ENCODE assay signal across 1 cellular context in the genomic region with DNA sequence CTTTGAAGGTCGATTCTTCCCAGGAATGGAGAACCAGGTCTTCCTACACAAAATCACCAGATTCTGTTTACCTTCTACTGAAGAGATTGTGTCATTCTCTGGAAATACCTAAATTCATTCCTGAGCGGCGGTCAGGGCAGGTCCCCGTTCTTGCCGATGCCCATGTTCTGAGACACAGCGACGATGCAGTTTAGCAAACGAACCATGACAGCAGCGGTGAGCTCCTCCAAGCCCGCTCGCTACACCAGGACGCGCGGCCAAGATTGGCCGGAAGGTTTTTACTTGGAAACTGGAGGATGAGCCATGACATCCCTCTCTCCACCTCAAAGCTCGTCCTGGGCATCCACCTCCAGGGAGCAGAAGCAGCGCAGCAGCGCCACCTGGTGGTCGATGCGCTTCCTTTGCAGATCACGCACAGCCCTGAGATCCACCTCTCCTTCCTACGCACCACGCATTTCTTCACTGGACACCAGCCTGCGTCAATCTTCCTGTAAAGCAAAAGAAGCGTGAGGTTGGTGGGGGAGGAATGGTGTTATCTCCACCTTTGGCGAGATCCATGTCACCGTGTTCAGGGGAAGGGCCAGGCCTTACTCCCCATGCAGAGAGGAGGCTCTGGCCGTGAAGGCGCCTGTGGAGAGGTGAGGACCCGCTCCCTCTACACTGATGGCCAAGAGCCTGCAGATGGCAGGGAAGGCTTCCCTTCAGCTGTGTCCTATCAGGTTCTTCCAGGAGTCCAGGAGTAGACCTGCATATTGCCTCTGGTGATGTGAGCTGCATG.
TF ChIP-seq lines count a peak whose summit lies in the region.

No MANE protein-coding gene starts in this region.

TF ChIP-seq in GM12878, 131 proteins besides CTCF, POLR2A, EP300 and RAD21 (continues in another document):
- no peak for TF ChIP-seq ETV6 (conservative IDR thresholded peaks at IDR 0.05 in 1 of 2, IDR thresholded peaks at IDR 0.05 in 1 of 2; ENCODE audit: borderline replicate concordance in 1 of 2, low read depth in 1 of 2)
- TF ChIP-seq JUNB (IDR thresholded peaks at IDR 0.05), result no peak
- TF ChIP-seq LARP7 (IDR thresholded peaks at IDR 0.05), result peak; percentile 67
- TF ChIP-seq DPF2 (IDR thresholded peaks at IDR 0.05), result 0 out of 2 replicates have a peak, but pooled peaks have one; percentile 26
- TF ChIP-seq BHLHE40 (IDR thresholded peaks at IDR 0.05; ENCODE audit: borderline replicate concordance in 1 of 2, low read depth in 2 of 2, low read length in 1 of 2), result peak in 1 of 2 experiments; percentile 50; a peak in 1 of 4 replicates
- no peak for TF ChIP-seq TBL1XR1 (IDR thresholded peaks at IDR 0.05; ENCODE audit: low read depth, low read length)
- TF ChIP-seq MTA3 (IDR thresholded peaks at IDR 0.05; ENCODE audit: borderline replicate concordance, low read length), result no peak
- 0 out of 2 replicates have a peak, but pooled peaks have one; percentile 53 for TF ChIP-seq HDGF (IDR thresholded peaks at IDR 0.05)
- TF ChIP-seq RB1 (IDR thresholded peaks at IDR 0.05; ENCODE audit: borderline replicate concordance), result peak; percentile 88
- TF ChIP-seq EED (IDR thresholded peaks at IDR 0.05; ENCODE audit: low read depth), result peak; percentile 78
- TF ChIP-seq ZNF24 (IDR thresholded peaks at IDR 0.05), result peak; percentile 82
- TF ChIP-seq, protein P1, sequence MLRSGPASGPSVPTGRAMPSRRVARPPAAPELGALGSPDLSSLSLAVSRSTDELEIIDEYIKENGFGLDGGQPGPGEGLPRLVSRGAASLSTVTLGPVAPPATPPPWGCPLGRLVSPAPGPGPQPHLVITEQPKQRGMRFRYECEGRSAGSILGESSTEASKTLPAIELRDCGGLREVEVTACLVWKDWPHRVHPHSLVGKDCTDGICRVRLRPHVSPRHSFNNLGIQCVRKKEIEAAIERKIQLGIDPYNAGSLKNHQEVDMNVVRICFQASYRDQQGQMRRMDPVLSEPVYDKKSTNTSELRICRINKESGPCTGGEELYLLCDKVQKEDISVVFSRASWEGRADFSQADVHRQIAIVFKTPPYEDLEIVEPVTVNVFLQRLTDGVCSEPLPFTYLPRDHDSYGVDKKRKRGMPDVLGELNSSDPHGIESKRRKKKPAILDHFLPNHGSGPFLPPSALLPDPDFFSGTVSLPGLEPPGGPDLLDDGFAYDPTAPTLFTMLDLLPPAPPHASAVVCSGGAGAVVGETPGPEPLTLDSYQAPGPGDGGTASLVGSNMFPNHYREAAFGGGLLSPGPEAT (IDR thresholded peaks at IDR 0.05; ENCODE audit: low read depth), result 0 out of 2 replicates have a peak, but pooled peaks have one; percentile 31
- TF ChIP-seq, protein P2, sequence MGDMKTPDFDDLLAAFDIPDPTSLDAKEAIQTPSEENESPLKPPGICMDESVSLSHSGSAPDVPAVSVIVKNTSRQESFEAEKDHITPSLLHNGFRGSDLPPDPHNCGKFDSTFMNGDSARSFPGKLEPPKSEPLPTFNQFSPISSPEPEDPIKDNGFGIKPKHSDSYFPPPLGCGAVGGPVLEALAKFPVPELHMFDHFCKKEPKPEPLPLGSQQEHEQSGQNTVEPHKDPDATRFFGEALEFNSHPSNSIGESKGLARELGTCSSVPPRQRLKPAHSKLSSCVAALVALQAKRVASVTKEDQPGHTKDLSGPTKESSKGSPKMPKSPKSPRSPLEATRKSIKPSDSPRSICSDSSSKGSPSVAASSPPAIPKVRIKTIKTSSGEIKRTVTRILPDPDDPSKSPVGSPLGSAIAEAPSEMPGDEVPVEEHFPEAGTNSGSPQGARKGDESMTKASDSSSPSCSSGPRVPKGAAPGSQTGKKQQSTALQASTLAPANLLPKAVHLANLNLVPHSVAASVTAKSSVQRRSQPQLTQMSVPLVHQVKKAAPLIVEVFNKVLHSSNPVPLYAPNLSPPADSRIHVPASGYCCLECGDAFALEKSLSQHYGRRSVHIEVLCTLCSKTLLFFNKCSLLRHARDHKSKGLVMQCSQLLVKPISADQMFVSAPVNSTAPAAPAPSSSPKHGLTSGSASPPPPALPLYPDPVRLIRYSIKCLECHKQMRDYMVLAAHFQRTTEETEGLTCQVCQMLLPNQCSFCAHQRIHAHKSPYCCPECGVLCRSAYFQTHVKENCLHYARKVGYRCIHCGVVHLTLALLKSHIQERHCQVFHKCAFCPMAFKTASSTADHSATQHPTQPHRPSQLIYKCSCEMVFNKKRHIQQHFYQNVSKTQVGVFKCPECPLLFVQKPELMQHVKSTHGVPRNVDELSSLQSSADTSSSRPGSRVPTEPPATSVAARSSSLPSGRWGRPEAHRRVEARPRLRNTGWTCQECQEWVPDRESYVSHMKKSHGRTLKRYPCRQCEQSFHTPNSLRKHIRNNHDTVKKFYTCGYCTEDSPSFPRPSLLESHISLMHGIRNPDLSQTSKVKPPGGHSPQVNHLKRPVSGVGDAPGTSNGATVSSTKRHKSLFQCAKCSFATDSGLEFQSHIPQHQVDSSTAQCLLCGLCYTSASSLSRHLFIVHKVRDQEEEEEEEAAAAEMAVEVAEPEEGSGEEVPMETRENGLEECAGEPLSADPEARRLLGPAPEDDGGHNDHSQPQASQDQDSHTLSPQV (IDR thresholded peaks at IDR 0.05), result 0 out of 2 replicates have a peak, but pooled peaks have one; percentile 17
- TF ChIP-seq ASH2L (IDR thresholded peaks at IDR 0.05; ENCODE audit: borderline replicate concordance, low read depth), result no peak
- TF ChIP-seq ATF7 (IDR thresholded peaks at IDR 0.05; ENCODE audit: low read depth), result peak; percentile 42; the same call in 1 of the 2 replicates
- no peak; the same call in 2 of the 3 replicates for TF ChIP-seq POU2F2 (IDR thresholded peaks at IDR 0.05; ENCODE audit: borderline replicate concordance, low read depth, low read length)
- no peak for TF ChIP-seq SP1 (IDR thresholded peaks at IDR 0.05; ENCODE audit: low read depth, low read length)
- TF ChIP-seq BCL11A (IDR thresholded peaks at IDR 0.05; ENCODE audit: low read depth, low read length), result no peak
- TF ChIP-seq, protein P3, sequence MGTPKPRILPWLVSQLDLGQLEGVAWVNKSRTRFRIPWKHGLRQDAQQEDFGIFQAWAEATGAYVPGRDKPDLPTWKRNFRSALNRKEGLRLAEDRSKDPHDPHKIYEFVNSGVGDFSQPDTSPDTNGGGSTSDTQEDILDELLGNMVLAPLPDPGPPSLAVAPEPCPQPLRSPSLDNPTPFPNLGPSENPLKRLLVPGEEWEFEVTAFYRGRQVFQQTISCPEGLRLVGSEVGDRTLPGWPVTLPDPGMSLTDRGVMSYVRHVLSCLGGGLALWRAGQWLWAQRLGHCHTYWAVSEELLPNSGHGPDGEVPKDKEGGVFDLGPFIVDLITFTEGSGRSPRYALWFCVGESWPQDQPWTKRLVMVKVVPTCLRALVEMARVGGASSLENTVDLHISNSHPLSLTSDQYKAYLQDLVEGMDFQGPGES (IDR thresholded peaks at IDR 0.05), result no peak
- no peak for TF ChIP-seq PAX8 (IDR thresholded peaks at IDR 0.05)
- no peak for TF ChIP-seq TCF3 (IDR thresholded peaks at IDR 0.05; ENCODE audit: borderline replicate concordance, insufficient read depth, low read depth, low read length)
- TF ChIP-seq SMARCA5 (IDR thresholded peaks at IDR 0.05), result peak; percentile 90
- peak; percentile 94 for TF ChIP-seq SMC3 (IDR thresholded peaks at IDR 0.05; ENCODE audit: borderline replicate concordance, low read length)
- no peak for TF ChIP-seq CBX5 (IDR thresholded peaks at IDR 0.05; ENCODE audit: low read depth)
- no peak for TF ChIP-seq CHD1 (IDR thresholded peaks at IDR 0.05; ENCODE audit: low read depth, low read length)
- TF ChIP-seq MEF2B (IDR thresholded peaks at IDR 0.05; ENCODE audit: partially characterized antibody, poor library complexity, severe bottlenecking), result no peak
- no peak for TF ChIP-seq BRCA1 (IDR thresholded peaks at IDR 0.05; ENCODE audit: low read depth, low read length)
- TF ChIP-seq ZNF384 (IDR thresholded peaks at IDR 0.05; ENCODE audit: borderline replicate concordance, low read depth, low read length), result no peak
- TF ChIP-seq CHD4 (IDR thresholded peaks at IDR 0.05), result no peak
- TF ChIP-seq EGR1 (IDR thresholded peaks at IDR 0.05; ENCODE audit: borderline replicate concordance in 1 of 2, low read depth in 2 of 2, low read length in 2 of 2), result peak in 1 of 2 experiments; percentile 29; a peak in 1 of 3 replicates
- TF ChIP-seq GATAD2B (conservative IDR thresholded peaks at IDR 0.05; ENCODE audit: low read depth), result 0 out of 2 replicates have a peak, but pooled peaks have one; percentile 32
- TF ChIP-seq, protein P4, sequence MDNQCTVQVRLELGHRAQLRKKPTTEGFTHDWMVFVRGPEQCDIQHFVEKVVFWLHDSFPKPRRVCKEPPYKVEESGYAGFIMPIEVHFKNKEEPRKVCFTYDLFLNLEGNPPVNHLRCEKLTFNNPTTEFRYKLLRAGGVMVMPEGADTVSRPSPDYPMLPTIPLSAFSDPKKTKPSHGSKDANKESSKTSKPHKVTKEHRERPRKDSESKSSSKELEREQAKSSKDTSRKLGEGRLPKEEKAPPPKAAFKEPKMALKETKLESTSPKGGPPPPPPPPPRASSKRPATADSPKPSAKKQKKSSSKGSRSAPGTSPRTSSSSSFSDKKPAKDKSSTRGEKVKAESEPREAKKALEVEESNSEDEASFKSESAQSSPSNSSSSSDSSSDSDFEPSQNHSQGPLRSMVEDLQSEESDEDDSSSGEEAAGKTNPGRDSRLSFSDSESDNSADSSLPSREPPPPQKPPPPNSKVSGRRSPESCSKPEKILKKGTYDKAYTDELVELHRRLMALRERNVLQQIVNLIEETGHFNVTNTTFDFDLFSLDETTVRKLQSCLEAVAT (IDR thresholded peaks at IDR 0.05), result peak; percentile 57; the same call in 1 of the 2 replicates
- no peak for TF ChIP-seq KAT2A (conservative IDR thresholded peaks at IDR 0.05; ENCODE audit: control insufficient read depth, low read depth, low read length)
- no peak for TF ChIP-seq SREBF1 (IDR thresholded peaks at IDR 0.05; ENCODE audit: low read length)
- peak; percentile 80 for TF ChIP-seq YY1 (IDR thresholded peaks at IDR 0.05; ENCODE audit: low read depth, low read length)
- TF ChIP-seq, protein P5, sequence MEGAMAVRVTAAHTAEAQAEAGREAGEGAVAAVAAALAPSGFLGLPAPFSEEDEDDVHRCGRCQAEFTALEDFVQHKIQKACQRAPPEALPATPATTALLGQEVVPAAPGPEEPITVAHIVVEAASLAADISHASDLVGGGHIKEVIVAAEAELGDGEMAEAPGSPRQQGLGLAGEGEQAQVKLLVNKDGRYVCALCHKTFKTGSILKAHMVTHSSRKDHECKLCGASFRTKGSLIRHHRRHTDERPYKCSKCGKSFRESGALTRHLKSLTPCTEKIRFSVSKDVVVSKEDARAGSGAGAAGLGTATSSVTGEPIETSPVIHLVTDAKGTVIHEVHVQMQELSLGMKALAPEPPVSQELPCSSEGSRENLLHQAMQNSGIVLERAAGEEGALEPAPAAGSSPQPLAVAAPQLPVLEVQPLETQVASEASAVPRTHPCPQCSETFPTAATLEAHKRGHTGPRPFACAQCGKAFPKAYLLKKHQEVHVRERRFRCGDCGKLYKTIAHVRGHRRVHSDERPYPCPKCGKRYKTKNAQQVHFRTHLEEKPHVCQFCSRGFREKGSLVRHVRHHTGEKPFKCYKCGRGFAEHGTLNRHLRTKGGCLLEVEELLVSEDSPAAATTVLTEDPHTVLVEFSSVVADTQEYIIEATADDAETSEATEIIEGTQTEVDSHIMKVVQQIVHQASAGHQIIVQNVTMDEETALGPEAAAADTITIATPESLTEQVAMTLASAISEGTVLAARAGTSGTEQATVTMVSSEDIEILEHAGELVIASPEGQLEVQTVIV (IDR thresholded peaks at IDR 0.05; ENCODE audit: borderline replicate concordance, partially characterized antibody), result no peak
- TF ChIP-seq, protein P6, sequence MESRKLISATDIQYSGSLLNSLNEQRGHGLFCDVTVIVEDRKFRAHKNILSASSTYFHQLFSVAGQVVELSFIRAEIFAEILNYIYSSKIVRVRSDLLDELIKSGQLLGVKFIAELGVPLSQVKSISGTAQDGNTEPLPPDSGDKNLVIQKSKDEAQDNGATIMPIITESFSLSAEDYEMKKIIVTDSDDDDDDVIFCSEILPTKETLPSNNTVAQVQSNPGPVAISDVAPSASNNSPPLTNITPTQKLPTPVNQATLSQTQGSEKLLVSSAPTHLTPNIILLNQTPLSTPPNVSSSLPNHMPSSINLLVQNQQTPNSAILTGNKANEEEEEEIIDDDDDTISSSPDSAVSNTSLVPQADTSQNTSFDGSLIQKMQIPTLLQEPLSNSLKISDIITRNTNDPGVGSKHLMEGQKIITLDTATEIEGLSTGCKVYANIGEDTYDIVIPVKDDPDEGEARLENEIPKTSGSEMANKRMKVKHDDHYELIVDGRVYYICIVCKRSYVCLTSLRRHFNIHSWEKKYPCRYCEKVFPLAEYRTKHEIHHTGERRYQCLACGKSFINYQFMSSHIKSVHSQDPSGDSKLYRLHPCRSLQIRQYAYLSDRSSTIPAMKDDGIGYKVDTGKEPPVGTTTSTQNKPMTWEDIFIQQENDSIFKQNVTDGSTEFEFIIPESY (IDR thresholded peaks at IDR 0.05), result peak; percentile 74
- TF ChIP-seq SREBF2 (IDR thresholded peaks at IDR 0.05; ENCODE audit: low read length), result no peak
- TF ChIP-seq MYC (IDR thresholded peaks at IDR 0.05; ENCODE audit: insufficient read depth, insufficient read length, insufficient replicate concordance, low read length, severe bottlenecking), result no peak
- peak; percentile 70 to 79; a peak in 3 of 4 replicates for TF ChIP-seq IKZF2 (IDR thresholded peaks at IDR 0.05)
- TF ChIP-seq EZH2 (IDR thresholded peaks at IDR 0.05; ENCODE audit: borderline replicate concordance, control insufficient read depth, low read depth, low read length), result no peak
- peak; percentile 81 for TF ChIP-seq IKZF1 (conservative IDR thresholded peaks at IDR 0.05)
- TF ChIP-seq, protein P7, sequence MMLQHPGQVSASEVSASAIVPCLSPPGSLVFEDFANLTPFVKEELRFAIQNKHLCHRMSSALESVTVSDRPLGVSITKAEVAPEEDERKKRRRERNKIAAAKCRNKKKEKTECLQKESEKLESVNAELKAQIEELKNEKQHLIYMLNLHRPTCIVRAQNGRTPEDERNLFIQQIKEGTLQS (IDR thresholded peaks at IDR 0.05; ENCODE audit: borderline replicate concordance, extremely low read depth, low read depth, low read length), result no peak
- TF ChIP-seq IRF4 (IDR thresholded peaks at IDR 0.05; ENCODE audit: low read depth, low read length), result peak; percentile 47; the same call in 1 of the 2 replicates
- TF ChIP-seq, protein P8, sequence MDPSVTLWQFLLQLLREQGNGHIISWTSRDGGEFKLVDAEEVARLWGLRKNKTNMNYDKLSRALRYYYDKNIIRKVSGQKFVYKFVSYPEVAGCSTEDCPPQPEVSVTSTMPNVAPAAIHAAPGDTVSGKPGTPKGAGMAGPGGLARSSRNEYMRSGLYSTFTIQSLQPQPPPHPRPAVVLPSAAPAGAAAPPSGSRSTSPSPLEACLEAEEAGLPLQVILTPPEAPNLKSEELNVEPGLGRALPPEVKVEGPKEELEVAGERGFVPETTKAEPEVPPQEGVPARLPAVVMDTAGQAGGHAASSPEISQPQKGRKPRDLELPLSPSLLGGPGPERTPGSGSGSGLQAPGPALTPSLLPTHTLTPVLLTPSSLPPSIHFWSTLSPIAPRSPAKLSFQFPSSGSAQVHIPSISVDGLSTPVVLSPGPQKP (IDR thresholded peaks at IDR 0.05; ENCODE audit: low read depth, low read length), result no peak
- no peak for TF ChIP-seq MEF2A (IDR thresholded peaks at IDR 0.05; ENCODE audit: insufficient read depth, low read depth, low read length)
- 0 out of 2 replicates have a peak, but pooled peaks have one; percentile 42 for TF ChIP-seq WRNIP1 (IDR thresholded peaks at IDR 0.05; ENCODE audit: borderline replicate concordance, low read depth, low read length)
